In the genomic region with DNA sequence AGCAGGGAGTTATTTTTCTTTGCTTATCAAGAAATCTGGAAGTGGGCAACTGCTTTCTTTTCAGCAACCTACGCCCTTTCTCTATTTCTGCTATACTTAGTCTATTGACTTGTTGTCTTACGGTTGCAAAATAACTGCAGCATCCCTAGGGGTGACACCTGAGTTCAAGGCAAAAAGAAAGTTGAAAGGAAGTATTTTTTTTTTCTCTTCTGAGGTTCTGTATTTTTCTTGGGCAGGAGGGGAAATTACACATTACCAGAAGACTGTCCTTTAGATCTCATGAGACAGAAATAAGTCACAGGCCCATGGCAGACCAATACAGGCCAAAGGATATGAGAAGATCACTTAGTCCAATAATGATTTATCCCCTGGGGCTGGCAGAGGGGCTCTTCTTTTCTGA, we compare ENCODE assay signal across 13 cellular contexts.
DNase-seq lines count a peak whose midpoint lies in the region; ATAC-seq, FAIRE-seq and TF ChIP-seq lines count a peak whose summit lies in the region.
"Had no signal": no experiment of that assay in that cellular context is flagged by ENCODE, and none has a peak within 500 bp of the region (broad histone marks: within the 10 kb centered on the region; RNA-seq: fewer than 3 reads in every experiment).

No MANE protein-coding gene starts in this region.

- no peaks in the 10 kb centered on the region for H3K9me2 ChIP-seq in hepatocyte (replicated peaks; ENCODE audit: insufficient read depth)

- H3K9me3 Mint-ChIP-seq in activated CD8-positive, alpha-beta memory T cell treated with anti-CD3 and anti-CD28 coated beads, Interleukin-2, amount 10 ng/mL, durations not matched to agents 7 days and 5 days (ENCODE audit: low read depth) = no peaks in the 10 kb centered on the region
- H3K9me3 Mint-ChIP-seq in stimulated activated effector memory CD8-positive, alpha-beta T cell treated with anti-CD3 and anti-CD28 coated beads, Interleukin-12 subunit alpha, Interleukin-12 subunit beta, amount 100 ng/mL, for 72 hours = no peaks in the 10 kb centered on the region

- no peaks in the 10 kb centered on the region for H4K20me1 ChIP-seq in hepatocyte (ENCODE audit: insufficient read depth, poor library complexity, severe bottlenecking)

- no peaks in the 10 kb centered on the region for H3K4me1 ChIP-seq in hepatocyte (ENCODE audit: insufficient read depth)
- H3K4me1 ChIP-seq: SJCRH30, vagina had no signal

- H2AFZ ChIP-seq in hepatocyte = no peak overlapping the region

- H3K9me3 ChIP-seq in hepatocyte (ENCODE audit: low read depth) = no peaks in the 10 kb centered on the region
- H3K9me3 ChIP-seq: SJCRH30, vagina had no signal

- H3K4me2 ChIP-seq in hepatocyte = no peak overlapping the region

- no peaks in the 10 kb centered on the region for H3K36me3 ChIP-seq in hepatocyte (replicated peaks; ENCODE audit: insufficient read depth, low read depth)
- H3K36me3 ChIP-seq: SJCRH30, vagina had no signal

- H3K27me3 Mint-ChIP-seq in activated CD8-positive, alpha-beta memory T cell treated with anti-CD3 and anti-CD28 coated beads, Interleukin-2, amount 10 ng/mL, durations not matched to agents 7 days and 5 days = no peaks in the 10 kb centered on the region

- H3K4me3 ChIP-seq in hepatocyte = no peak overlapping the region
- H3K4me3 ChIP-seq: SJCRH30, vagina had no signal

- TF ChIP-seq CTCF in hepatocyte (IDR thresholded peaks at IDR 0.05; ENCODE audit: poor library complexity) = no peak

- H3K4me1 Mint-ChIP-seq in activated CD8-positive, alpha-beta memory T cell treated with anti-CD3 and anti-CD28 coated beads, Interleukin-2, amount 10 ng/mL, durations not matched to agents 7 days and 5 days = peaks cover 45% of the 10 kb centered on the region
- peaks cover 30% of the 10 kb centered on the region for H3K4me1 Mint-ChIP-seq in stimulated activated effector memory CD8-positive, alpha-beta T cell treated with anti-CD3 and anti-CD28 coated beads, Interleukin-12 subunit alpha, Interleukin-12 subunit beta, amount 100 ng/mL, for 72 hours

- peak; percentile 77 for ATAC-seq in activated CD8-positive, alpha-beta memory T cell treated with anti-CD3 and anti-CD28 coated beads, Interleukin-2, amount 10 ng/mL, durations not matched to agents 7 days and 5 days
- ATAC-seq in HG02588 (IDR thresholded peaks at IDR 0.05; ENCODE audit: unreplicated experiment) = peak; percentile 66
- ATAC-seq in HG03520 (IDR thresholded peaks at IDR 0.05; ENCODE audit: unreplicated experiment) = peak; percentile 45
- peak; percentile 76 for ATAC-seq in stimulated activated effector memory CD8-positive, alpha-beta T cell treated with anti-CD3 and anti-CD28 coated beads, Interleukin-12 subunit alpha, Interleukin-12 subunit beta, amount 100 ng/mL, for 72 hours
- ATAC-seq: right cardiac atrium had no signal

- H3K27ac Mint-ChIP-seq in activated CD8-positive, alpha-beta memory T cell treated with anti-CD3 and anti-CD28 coated beads, Interleukin-2, amount 10 ng/mL, durations not matched to agents 7 days and 5 days = peak overlapping the region; percentile 81
- H3K27ac Mint-ChIP-seq in stimulated activated effector memory CD8-positive, alpha-beta T cell treated with anti-CD3 and anti-CD28 coated beads, Interleukin-12 subunit alpha, Interleukin-12 subunit beta, amount 100 ng/mL, for 72 hours = peak overlapping the region; percentile 43

- peaks cover 10% of the 10 kb centered on the region for H3K36me3 Mint-ChIP-seq in activated CD8-positive, alpha-beta memory T cell treated with anti-CD3 and anti-CD28 coated beads, Interleukin-2, amount 10 ng/mL, durations not matched to agents 7 days and 5 days
- no peaks in the 10 kb centered on the region for H3K36me3 Mint-ChIP-seq in stimulated activated effector memory CD8-positive, alpha-beta T cell treated with anti-CD3 and anti-CD28 coated beads, Interleukin-12 subunit alpha, Interleukin-12 subunit beta, amount 100 ng/mL, for 72 hours

- H3K4me3 Mint-ChIP-seq in activated CD8-positive, alpha-beta memory T cell treated with anti-CD3 and anti-CD28 coated beads, Interleukin-2, amount 10 ng/mL, durations not matched to agents 7 days and 5 days = peak overlapping the region; percentile 13
- peak overlapping the region; percentile 19 for H3K4me3 Mint-ChIP-seq in stimulated activated effector memory CD8-positive, alpha-beta T cell treated with anti-CD3 and anti-CD28 coated beads, Interleukin-12 subunit alpha, Interleukin-12 subunit beta, amount 100 ng/mL, for 72 hours

- FAIRE-seq in urothelium cell line (lab: Jason Lieb, UNC) = no peak
- FAIRE-seq: astrocyte had no signal

- H3K27ac ChIP-seq in hepatocyte = no peak overlapping the region
- H3K27ac ChIP-seq: SJCRH30, vagina had no signal

- no peaks in the 10 kb centered on the region for H3K27me3 ChIP-seq in hepatocyte
- H3K27me3 ChIP-seq: SJCRH30, vagina had no signal

- CTCF ChIA-PET in activated CD8-positive, alpha-beta memory T cell treated with anti-CD3 and anti-CD28 coated beads, Interleukin-2, amount 10 ng/mL, durations not matched to agents 7 days and 5 days (lab: Charles Lee) = no interaction called here

- no peaks in the 10 kb centered on the region for H3K79me2 ChIP-seq in hepatocyte

- peak; percentile 40 for DNase-seq in activated CD8-positive, alpha-beta memory T cell treated with anti-CD3 and anti-CD28 coated beads, Interleukin-2, amount 10 ng/mL, durations not matched to agents 7 days and 5 days
- DNase-seq in activated CD8-positive, alpha-beta memory T cell treated with anti-CD3 and anti-CD28 coated beads, Interleukin-2, amount 50 U/mL, for 4 hours = no peak
- no peak for DNase-seq in stimulated activated effector memory CD8-positive, alpha-beta T cell treated with anti-CD3 and anti-CD28 coated beads, Interleukin-12 subunit alpha, Interleukin-12 subunit beta, amount 100 ng/mL, for 72 hours (ENCODE audit: low spot score in 2 of 2)
- DNase-seq in urothelium cell line (ENCODE audit: low spot score) (no peak), hepatocyte (ENCODE audit: low spot score) (no peak), cardiac septum (ENCODE audit: low spot score) (no peak)
- DNase-seq: activated CD4-positive, alpha-beta T cell treated with anti-CD3 and anti-CD28 coated beads for 1 hour; right cardiac atrium; SJCRH30 had no signal

- 89% methylated on average over 2 of the region's 2 CpGs for WGBS in hepatocyte (ENCODE audit: low lambda C conversion rate, missing lambda C conversion rate)

- intact Hi-C loops in cardiac septum (cut with DNase I) = no loop called here
